Comparison of ENCODE assay signal across 9 cellular contexts in the genomic region with DNA sequence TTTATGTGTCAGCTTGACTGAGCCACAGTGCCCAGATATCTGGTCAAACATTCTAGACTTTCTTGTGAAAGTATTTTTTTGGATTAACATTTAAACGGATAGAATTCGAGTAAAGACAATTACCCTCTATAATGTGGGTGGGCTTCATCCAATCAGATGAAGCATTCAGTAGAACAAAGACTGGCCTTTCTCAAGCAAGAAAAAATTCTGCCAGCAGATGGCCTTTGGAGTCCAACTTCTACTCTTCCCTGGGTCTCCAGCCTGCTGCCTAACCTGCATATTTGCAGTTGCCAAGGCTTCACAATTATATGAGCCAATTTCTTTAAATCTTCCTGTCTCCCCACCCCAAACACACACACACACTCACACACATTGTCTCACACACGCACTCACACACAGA.
DNase-seq lines count a peak whose midpoint lies in the region; ATAC-seq, FAIRE-seq and TF ChIP-seq lines count a peak whose summit lies in the region.
"Had no signal": no experiment of that assay in that cellular context is flagged by ENCODE, and none has a peak within 500 bp of the region (broad histone marks: within the 10 kb centered on the region; RNA-seq: fewer than 3 reads in every experiment).

No MANE protein-coding gene starts in this region.

- H2AFZ ChIP-seq in K562 (ENCODE audit: low read depth, low read length): no peak overlapping the region

- CTCF ChIA-PET in K562 (lab: Yijun Ruan, JAX; ENCODE audit: low intra/inter-chr PET ratio): interaction anchor here (1.0 kb wide), 1 partner anchor 454 kb away, joined by 4 read pairs; no protein-coding TSS in a partner anchor

- BruUV-seq in K562 (replicated peaks; lab: Mats Ljungman, UMichigan): no TSS peak

- TF ChIP-seq EP300 in K562 (IDR thresholded peaks at IDR 0.05; ENCODE audit: low read length): no peak

- intact Hi-C loops in left ventricle myocardium superior (cut with micrococcal nuclease) (no loop called here), K562 (cut with micrococcal nuclease) (loop anchor here (1.0 to 5.0 kb wide), 3 partner anchors 145 to 800 kb away; no protein-coding TSS in a partner anchor)

- 0% methylated on average over 3 of the region's 3 CpGs for whole genome bisulfite sequencing in K562 (ENCODE audit: insufficient coverage, low coverage, missing lambda C conversion rate)

- TF ChIP-seq CTCF in right atrium auricular region (IDR thresholded peaks at IDR 0.05) (peak in 1 of 2 donors; percentile 53), K562 (IDR thresholded peaks at IDR 0.05 in 2 of 3, conservative IDR thresholded peaks at IDR 0.05 in 1 of 3; ENCODE audit: insufficient read depth in 2 of 3, low read depth in 1 of 3, low read length in 3 of 3) (peak in 2 of 3 experiments; percentile 33 to 61; a peak in 4 of 6 replicates), type B pancreatic cell (conservative IDR thresholded peaks at IDR 0.05) (peak; percentile 49)

- no peaks in the 10 kb centered on the region for H3K4me1 Mint-ChIP-seq in type B pancreatic cell (ENCODE audit: unreplicated experiment)

- POLR2A ChIA-PET in K562 (lab: Yijun Ruan, JAX): no interaction called here

- H3K27ac Mint-ChIP-seq in type B pancreatic cell: no peak overlapping the region

- no peak overlapping the region for H3K4me3 ChIP-seq in right atrium auricular region
- H3K4me3 ChIP-seq in K562: no peak overlapping the region

- H4K20me1 ChIP-seq in K562 (replicated peaks; ENCODE audit: control insufficient read depth, insufficient read depth, low read length): no peaks in the 10 kb centered on the region

- no peaks in the 10 kb centered on the region for H3K36me3 Mint-ChIP-seq in type B pancreatic cell

- in situ Hi-C loops in K562 (cut with MboI): no loop called here

- H3K36me3 ChIP-seq in right atrium auricular region (no peaks in the 10 kb centered on the region), K562 (ENCODE audit: control insufficient read depth, insufficient read depth, low read length) (no peaks in the 10 kb centered on the region)

- ATAC-seq in left ventricle myocardium superior (peak; percentile 43), K562 (peak; percentile 80), GM21717 (IDR thresholded peaks at IDR 0.05; ENCODE audit: unreplicated experiment) (no peak), HG03175 (IDR thresholded peaks at IDR 0.05; ENCODE audit: unreplicated experiment) (no peak)

- TF ChIP-seq POLR2A in K562 (conservative IDR thresholded peaks at IDR 0.05) (no peak), GM12892 (IDR thresholded peaks at IDR 0.05; ENCODE audit: low read depth, low read length) (no peak)

- no peak overlapping the region for H3K4me2 ChIP-seq in K562 (ENCODE audit: insufficient read depth, low read length)

- H3K9me3 ChIP-seq in right atrium auricular region (no peaks in the 10 kb centered on the region), K562 (replicated peaks; ENCODE audit: control insufficient read depth, insufficient read depth, low read depth, low read length) (no peaks in the 10 kb centered on the region)

- H3K79me2 ChIP-seq in K562 (ENCODE audit: control insufficient read depth, insufficient read depth, low read length): no peaks in the 10 kb centered on the region

- H3K27ac ChIP-seq in right atrium auricular region: no peak overlapping the region
- no peak overlapping the region for H3K27ac ChIP-seq in K562 (ENCODE audit: extremely low read depth, low read depth, low read length)

- H3K9ac ChIP-seq in K562 (ENCODE audit: insufficient read depth in 1 of 2, low read depth in 2 of 2, low read length in 2 of 2): no peak overlapping the region

- H3K4me3 Mint-ChIP-seq in type B pancreatic cell: no peak overlapping the region

- H3K4me1 ChIP-seq in right atrium auricular region: no peaks in the 10 kb centered on the region
- H3K4me1 ChIP-seq in K562 (replicated peaks in 1 of 2; ENCODE audit: control insufficient read depth in 2 of 2, insufficient read depth in 2 of 2, low read length in 2 of 2): no peaks in the 10 kb centered on the region

- H3K9me3 Mint-ChIP-seq in type B pancreatic cell: no peaks in the 10 kb centered on the region

- no peaks in the 10 kb centered on the region for H3K9me1 ChIP-seq in K562 (ENCODE audit: control insufficient read depth, insufficient read depth, low read length)

- DNase-seq in left ventricle myocardium superior: no peak
- DNase-seq in right atrium auricular region (ENCODE audit: low spot score): no peak
- DNase-seq in NCI-H1694 treated with DMSO at 0.1 percent for 48 hours (lab: John Stamatoyannopoulos, UW): peak; percentile 14
- DNase-seq in K562 (ENCODE audit: extremely low read depth in 1 of 4, low spot score in 3 of 4): peak in 1 of 4 experiments; percentile 27
- DNase-seq in type B pancreatic cell (ENCODE audit: extremely low spot score, unreplicated experiment): no peak
- no peak for DNase-seq in GM12892 (ENCODE audit: insufficient read length)
- DNase-seq: activated T-cell treated with anti-CD3 and anti-CD28 coated beads for 4 hours had no signal

- H3K27me3 ChIP-seq in right atrium auricular region (no peaks in the 10 kb centered on the region), K562 (ENCODE audit: control insufficient read depth in 2 of 2, insufficient read depth in 2 of 2, low read length in 2 of 2) (no peaks in the 10 kb centered on the region)

- peak; percentile 62 to 73 for TF ChIP-seq RAD21 in K562 (CRISPR knock-in tag; conservative IDR thresholded peaks at IDR 0.05 in 1 of 2, IDR thresholded peaks at IDR 0.05 in 1 of 2)

- FAIRE-seq in K562 (lab: Jason Lieb, UNC) (peak; percentile 51), GM12892 (lab: Jason Lieb, UNC) (no peak)

- peaks cover 20% of the 10 kb centered on the region for H3K27me3 Mint-ChIP-seq in type B pancreatic cell

TF ChIP-seq in K562, 482 proteins besides CTCF, POLR2A, EP300 and RAD21 (continues in another document):
- TF ChIP-seq ESRRA (IDR thresholded peaks at IDR 0.05; ENCODE audit: borderline replicate concordance, low read depth) (no peak), RBM14 (IDR thresholded peaks at IDR 0.05; ENCODE audit: borderline replicate concordance, insufficient read depth, low read depth, low read length) (no peak), ZNF121 (CRISPR knock-in tag; conservative IDR thresholded peaks at IDR 0.05) (no peak), SMC3 (conservative IDR thresholded peaks at IDR 0.05; ENCODE audit: insufficient read depth, low read depth, low read length) (peak; percentile 39; the same call in 1 of the 2 replicates), NCOA2 (IDR thresholded peaks at IDR 0.05; ENCODE audit: partially characterized antibody in 2 of 2) (no peak), SIN3B (IDR thresholded peaks at IDR 0.05; ENCODE audit: low read depth) (no peak), CSDE1 (IDR thresholded peaks at IDR 0.05) (no peak), CREB1 (IDR thresholded peaks at IDR 0.05) (no peak), CREB1 (CRISPR knock-in tag; IDR thresholded peaks at IDR 0.05) (no peak), NR2C1 (IDR thresholded peaks at IDR 0.05) (no peak), NR2C1 (tag; IDR thresholded peaks at IDR 0.05) (no peak), ZNF589 (CRISPR knock-in tag; IDR thresholded peaks at IDR 0.05; ENCODE audit: low read depth) (no peak), XRCC5 (IDR thresholded peaks at IDR 0.05; ENCODE audit: low read depth, low read length) (no peak), BRF1 (IDR thresholded peaks at IDR 0.05; ENCODE audit: borderline replicate concordance, extremely low read depth, insufficient read length) (no peak), ZNF134 (CRISPR knock-in tag; conservative IDR thresholded peaks at IDR 0.05) (peak; percentile 57; the same call in 1 of the 2 replicates), ZNF780A (CRISPR knock-in tag; IDR thresholded peaks at IDR 0.05) (no peak), TFAM (CRISPR knock-in tag; conservative IDR thresholded peaks at IDR 0.05) (no peak)
- TF ChIP-seq, protein P1, sequence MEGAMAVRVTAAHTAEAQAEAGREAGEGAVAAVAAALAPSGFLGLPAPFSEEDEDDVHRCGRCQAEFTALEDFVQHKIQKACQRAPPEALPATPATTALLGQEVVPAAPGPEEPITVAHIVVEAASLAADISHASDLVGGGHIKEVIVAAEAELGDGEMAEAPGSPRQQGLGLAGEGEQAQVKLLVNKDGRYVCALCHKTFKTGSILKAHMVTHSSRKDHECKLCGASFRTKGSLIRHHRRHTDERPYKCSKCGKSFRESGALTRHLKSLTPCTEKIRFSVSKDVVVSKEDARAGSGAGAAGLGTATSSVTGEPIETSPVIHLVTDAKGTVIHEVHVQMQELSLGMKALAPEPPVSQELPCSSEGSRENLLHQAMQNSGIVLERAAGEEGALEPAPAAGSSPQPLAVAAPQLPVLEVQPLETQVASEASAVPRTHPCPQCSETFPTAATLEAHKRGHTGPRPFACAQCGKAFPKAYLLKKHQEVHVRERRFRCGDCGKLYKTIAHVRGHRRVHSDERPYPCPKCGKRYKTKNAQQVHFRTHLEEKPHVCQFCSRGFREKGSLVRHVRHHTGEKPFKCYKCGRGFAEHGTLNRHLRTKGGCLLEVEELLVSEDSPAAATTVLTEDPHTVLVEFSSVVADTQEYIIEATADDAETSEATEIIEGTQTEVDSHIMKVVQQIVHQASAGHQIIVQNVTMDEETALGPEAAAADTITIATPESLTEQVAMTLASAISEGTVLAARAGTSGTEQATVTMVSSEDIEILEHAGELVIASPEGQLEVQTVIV (CRISPR knock-in tag; IDR thresholded peaks at IDR 0.05; ENCODE audit: borderline replicate concordance): no peak
- TF ChIP-seq, protein P2, sequence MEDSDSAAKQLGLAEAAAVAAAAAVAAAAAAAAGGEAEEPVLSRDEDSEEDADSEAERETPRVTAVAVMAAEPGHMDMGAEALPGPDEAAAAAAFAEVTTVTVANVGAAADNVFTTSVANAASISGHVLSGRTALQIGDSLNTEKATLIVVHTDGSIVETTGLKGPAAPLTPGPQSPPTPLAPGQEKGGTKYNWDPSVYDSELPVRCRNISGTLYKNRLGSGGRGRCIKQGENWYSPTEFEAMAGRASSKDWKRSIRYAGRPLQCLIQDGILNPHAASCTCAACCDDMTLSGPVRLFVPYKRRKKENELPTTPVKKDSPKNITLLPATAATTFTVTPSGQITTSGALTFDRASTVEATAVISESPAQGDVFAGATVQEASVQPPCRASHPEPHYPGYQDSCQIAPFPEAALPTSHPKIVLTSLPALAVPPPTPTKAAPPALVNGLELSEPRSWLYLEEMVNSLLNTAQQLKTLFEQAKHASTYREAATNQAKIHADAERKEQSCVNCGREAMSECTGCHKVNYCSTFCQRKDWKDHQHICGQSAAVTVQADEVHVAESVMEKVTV (CRISPR knock-in tag; IDR thresholded peaks at IDR 0.05): 0 out of 2 replicates have a peak, but pooled peaks have one; percentile 6

Comparison
In these comparisons a context has a peak if more than half of its experiments do, and no peak if none do; other contexts are left out.
1. ATAC-seq: peak in left ventricle myocardium superior (single experiment) and K562 (single experiment); none in GM21717 (single experiment) and HG03175 (single experiment).